ENCODE assay signal across 14 cellular contexts in the genomic region with DNA sequence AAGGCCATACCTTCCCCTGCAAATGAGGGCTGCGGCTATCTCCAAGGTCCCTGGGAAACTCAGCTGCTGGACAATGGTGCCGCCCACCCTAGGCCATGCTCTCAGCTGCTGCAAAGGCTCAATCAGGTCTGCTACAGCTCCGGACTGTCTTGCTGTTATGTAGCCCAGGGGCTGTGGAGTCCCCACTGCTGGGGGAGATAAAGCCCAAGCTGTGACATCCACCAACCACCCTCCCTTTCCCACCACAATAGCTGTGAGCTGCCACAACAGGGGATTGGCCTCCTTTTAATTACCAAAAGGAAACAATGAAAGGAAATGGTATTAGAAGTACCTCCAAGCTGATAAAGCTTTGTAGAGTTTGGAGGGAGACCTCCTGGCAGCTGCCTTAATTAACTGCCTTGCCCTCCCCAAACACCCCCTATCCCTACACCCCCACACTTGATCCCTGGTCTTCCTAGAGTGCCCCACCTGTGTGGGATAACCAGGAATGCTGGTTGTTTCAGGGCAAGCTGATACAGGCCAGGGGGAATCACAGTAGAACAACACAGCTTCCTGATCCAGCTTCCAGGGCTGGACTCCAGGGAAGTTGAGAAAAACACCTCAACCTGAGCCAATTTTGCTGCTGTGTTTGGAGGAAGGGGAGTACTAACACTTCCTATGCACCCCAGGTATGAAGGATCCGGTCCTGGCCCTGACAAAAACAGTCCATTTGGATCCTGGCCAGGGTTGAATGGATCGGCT. TPM values are rescaled to one million over a fixed set of nuclear protein-coding genes. Genes with fewer than 3 reads are reported as not detected.
DNase-seq lines count a peak whose midpoint lies in the region; ATAC-seq, FAIRE-seq and TF ChIP-seq lines count a peak whose summit lies in the region.
"Had no signal": no experiment of that assay in that cellular context is flagged by ENCODE, and none has a peak within 500 bp of the region (broad histone marks: within the 10 kb centered on the region; RNA-seq: fewer than 3 reads in every experiment).

A gene (minus strand): TSS at position 260 of the 741 bp plus-strand sequence. CDS start 1,474 bp downstream, outside the sequence.

- peak; percentile 49 for DNase-seq in UCSD-AML1 (lab: John Stamatoyannopoulos, UW; ENCODE audit: unreplicated experiment)
- DNase-seq in esophagus muscularis mucosa (ENCODE audit: extremely low spot score) = no peak
- no peak for DNase-seq in thoracic aorta (ENCODE audit: low spot score)
- DNase-seq in OCI-M1 (lab: John Stamatoyannopoulos, UW) = no peak
- no peak for DNase-seq in RCC 7860 (ENCODE audit: low spot score)
- DNase-seq in HuH-7.5 (ENCODE audit: low spot score) = no peak
- no peak for DNase-seq in activated T-cell treated with anti-CD3 and anti-CD28 coated beads, Interleukin-2, amount 50 U/mL, for 4 hours
- DNase-seq: Caco-2, glutamatergic neuron had no signal

- no peak for TF ChIP-seq POLR2A in esophagus muscularis mucosa (IDR thresholded peaks at IDR 0.05; ENCODE audit: low read depth)

- FAIRE-seq in RCC 7860 (lab: Jason Lieb, UNC) = no peak
- FAIRE-seq: GM12891 had no signal

- H3K27ac ChIP-seq in esophagus muscularis mucosa (replicated peaks in 1 of 4) (peak within 1 kb of the TSS; percentile 54 to 74 (median 66)), thoracic aorta (no peak within 1 kb of the TSS)
- H3K27ac ChIP-seq: KMS-11, neutrophil had no signal

- TF ChIP-seq CTCF in esophagus muscularis mucosa (IDR thresholded peaks at IDR 0.05) (no peak), thoracic aorta (IDR thresholded peaks at IDR 0.05) (no peak)

- no peaks in the 10 kb centered on the region for H3K27me3 ChIP-seq in esophagus muscularis mucosa
- H3K27me3 ChIP-seq in mucosa of stomach (ENCODE audit: control insufficient read depth, insufficient read depth, low read length) = no peaks in the 10 kb centered on the region
- no peaks in the 10 kb centered on the region for H3K27me3 ChIP-seq in thoracic aorta (replicated peaks; ENCODE audit: insufficient read depth)
- H3K27me3 ChIP-seq: neutrophil had no signal

- WGBS in esophagus muscularis mucosa = 39% methylated on average over 4 of the region's 5 CpGs

- H3K4me1 ChIP-seq in esophagus muscularis mucosa (peaks cover 0 to 4% (median 1%) of the 10 kb centered on the region in 4 donors), mucosa of stomach (ENCODE audit: control insufficient read depth, insufficient read depth, low read length) (no peaks in the 10 kb centered on the region), thoracic aorta (ENCODE audit: control insufficient read depth in 1 of 2, low read depth in 2 of 2) (no peaks in the 10 kb centered on the region)
- H3K4me1 ChIP-seq: Caco-2 had no signal

- H3K9me3 ChIP-seq in esophagus muscularis mucosa (no peaks in the 10 kb centered on the region), mucosa of stomach (ENCODE audit: control insufficient read depth, low read length) (no peaks in the 10 kb centered on the region), thoracic aorta (no peaks in the 10 kb centered on the region)
- H3K9me3 ChIP-seq: Caco-2, neutrophil had no signal

- peaks cover 5% of the 10 kb centered on the region for H3K27me3 Mint-ChIP-seq in activated T-cell treated with anti-CD3 and anti-CD28 coated beads, Interleukin-2, amount 50 U/mL, for 4 hours (ENCODE audit: low read depth)

- H3K9me3 Mint-ChIP-seq in activated T-cell treated with anti-CD3 and anti-CD28 coated beads, Interleukin-2, amount 50 U/mL, for 4 hours = no peaks in the 10 kb centered on the region

- TF ChIP-seq EP300 in esophagus muscularis mucosa (IDR thresholded peaks at IDR 0.05) = no peak

- H3K9ac ChIP-seq in mucosa of stomach (ENCODE audit: low read length) = peak within 1 kb of the TSS; percentile 32
- H3K9ac ChIP-seq: KMS-11 had no signal

- no peaks in the 10 kb centered on the region for H3K36me3 Mint-ChIP-seq in activated T-cell treated with anti-CD3 and anti-CD28 coated beads, Interleukin-2, amount 50 U/mL, for 4 hours (ENCODE audit: insufficient read depth)

- ATAC-seq in thoracic aorta (ENCODE audit: insufficient number of reproducible peaks, low FRiP score, low read depth) = no peak
- ATAC-seq in activated T-cell treated with anti-CD3 and anti-CD28 coated beads, Interleukin-2, amount 50 U/mL, for 4 hours = no peak
- ATAC-seq: SK-N-SH treated with all-trans-retinoic acid at 6 μM for 48 hours had no signal

- H3K4me3 Mint-ChIP-seq in activated T-cell treated with anti-CD3 and anti-CD28 coated beads, Interleukin-2, amount 50 U/mL, for 4 hours = no peak within 1 kb of the TSS

- peak within 1 kb of the TSS; percentile 39 to 51 (median 42) for H3K4me3 ChIP-seq in esophagus muscularis mucosa
- H3K4me3 ChIP-seq in mucosa of stomach (ENCODE audit: low read length) = no peak within 1 kb of the TSS
- H3K4me3 ChIP-seq in thoracic aorta = peak within 1 kb of the TSS; percentile 15

- H3K36me3 ChIP-seq in esophagus muscularis mucosa (peaks cover 0 to 36% (median 0%) of the 10 kb centered on the region in 4 donors), mucosa of stomach (ENCODE audit: control insufficient read depth, insufficient read depth, low read length) (no peaks in the 10 kb centered on the region), thoracic aorta (no peaks in the 10 kb centered on the region)
- H3K36me3 ChIP-seq: neutrophil had no signal

- H3K4me1 Mint-ChIP-seq in activated T-cell treated with anti-CD3 and anti-CD28 coated beads, Interleukin-2, amount 50 U/mL, for 4 hours (ENCODE audit: low read depth) = no peaks in the 10 kb centered on the region

- intact Hi-C loops in esophagus muscularis mucosa (cut with DNase I) = no loop called here

RNA-seq across cellular contexts. Expression of the gene that starts here (rescaled TPM):
- total RNA-seq in esophagus muscularis mucosa (100 to 1,000 TPM; 163 to 367 (median 253) TPM), thoracic aorta (100 to 1,000 TPM; 164 to 251 TPM)
- under 1 TPM; 0.33 to 0.71 (median 0.58) TPM for total RNA-seq in activated T-cell treated with anti-CD3 and anti-CD28 coated beads, Interleukin-2, amount 50 U/mL, for 4 hours

Comparison
In these comparisons a context has a peak if more than half of its experiments do, and no peak if none do; other contexts are left out.
1. RNA of the gene that starts here (total RNA-seq): 163 to 367 TPM in esophagus muscularis mucosa and 164 to 251 TPM in thoracic aorta; 0.33 to 0.71 TPM in activated T-cell treated with anti-CD3 and anti-CD28 coated beads, Interleukin-2, amount 50 U/mL, for 4 hours; every median in the first group is over 10 times any median in the second.
2. H3K27ac ChIP-seq: peak in esophagus muscularis mucosa (4 of 4); none in thoracic aorta (0 of 2).